Comparison of ENCODE assay signal across 8 cellular contexts in the genomic region with DNA sequence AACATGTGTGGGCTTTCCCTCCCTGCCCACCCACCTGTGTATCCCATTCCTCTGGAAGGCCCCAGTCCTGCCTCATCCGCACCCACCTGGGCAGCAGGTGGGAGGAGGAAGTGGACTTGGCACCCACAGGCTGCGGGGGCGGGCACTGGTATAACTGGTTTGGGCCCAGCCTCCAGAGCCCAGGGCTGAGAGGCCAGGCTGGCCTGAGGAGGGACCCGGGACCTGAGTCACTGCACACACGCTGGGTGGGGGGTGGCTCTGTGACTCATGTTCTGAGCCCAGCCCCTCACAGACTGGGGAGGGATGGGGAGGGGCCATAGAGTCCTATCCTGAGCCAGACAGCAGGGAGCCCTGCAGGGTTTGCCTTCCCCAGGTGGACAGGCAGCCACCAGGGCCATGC. TPM values are rescaled to one million over a fixed set of nuclear protein-coding genes. Genes with fewer than 3 reads are reported as not detected.
DNase-seq lines count a peak whose midpoint lies in the region; ATAC-seq and TF ChIP-seq lines count a peak whose summit lies in the region.

No MANE protein-coding gene starts in this region.

- H3K27ac Mint-ChIP-seq in Caco-2 (ENCODE audit: unreplicated experiment) (peak overlapping the region; percentile 80), endodermal cell (no peak overlapping the region)
- H3K27ac Mint-ChIP-seq in naive thymus-derived CD4-positive, alpha-beta T cell, result no peak overlapping the region

- 70% methylated on average over 5 of the region's 5 CpGs; no CpG with 5 or more reads in 1 of the 2 experiments for WGBS in endodermal cell (ENCODE audit: insufficient coverage in 1 of 2, insufficient read length in 1 of 2), 2 experiments

- H3K27me3 ChIP-seq in Caco-2 (replicated peaks; ENCODE audit: control insufficient read depth, insufficient read depth, low read length), result no peaks in the 10 kb centered on the region
- no peaks in the 10 kb centered on the region for H3K27me3 ChIP-seq in endodermal cell (ENCODE audit: control insufficient read depth, insufficient read depth, low read length, poor library complexity, severe bottlenecking)
- H3K27me3 ChIP-seq in naive thymus-derived CD4-positive, alpha-beta T cell (ENCODE audit: control insufficient read depth in 2 of 2, insufficient read depth in 2 of 2, low read length in 2 of 2), result no peaks in the 10 kb centered on the region

- no peak overlapping the region for H3K27ac ChIP-seq in endodermal cell (ENCODE audit: low read depth, low read length)
- H3K27ac ChIP-seq in naive thymus-derived CD4-positive, alpha-beta T cell (ENCODE audit: low read depth, low read length), result no peak overlapping the region

- DNase-seq in Caco-2 (peak; percentile 93 to 94), NCI-H2196 (lab: John Stamatoyannopoulos, UW; ENCODE audit: unreplicated experiment) (peak; percentile 91), endodermal cell (peak; percentile 91), SKM-1 treated with dmso at 0.1 percent for 144 hours (lab: John Stamatoyannopoulos, UW; ENCODE audit: unreplicated experiment) (no peak)
- DNase-seq in naive thymus-derived CD4-positive, alpha-beta T cell, result no peak
- DNase-seq in NK-92 treated with Interleukin-12 subunit alpha and Interleukin-12 subunit beta, amount 100 ng/mL, for 24 hours (lab: John Stamatoyannopoulos, UW), result no peak
- no peak for DNase-seq in activated CD4-positive, alpha-beta T cell treated with anti-CD3 and anti-CD28 coated beads, Interleukin-2, amount 50 U/mL, for 48 hours

- no peak overlapping the region for H3K4me3 ChIP-seq in Caco-2 (ENCODE audit: low read depth, low read length)
- no peak overlapping the region for H3K4me3 ChIP-seq in endodermal cell (ENCODE audit: low read length)
- no peak overlapping the region for H3K4me3 ChIP-seq in naive thymus-derived CD4-positive, alpha-beta T cell (ENCODE audit: low read length)

- intact Hi-C loops in Caco-2 (cut with micrococcal nuclease; ENCODE audit: unreplicated experiment), result loop anchor here (1.0 to 10.0 kb wide), 3 partner anchors 10 to 708 kb away; a partner anchor contains a TSS
- intact Hi-C loops in naive thymus-derived CD4-positive, alpha-beta T cell (cut with micrococcal nuclease), result no loop called here

- H3K4me1 Mint-ChIP-seq in Caco-2 (ENCODE audit: low read depth, unreplicated experiment) (peaks cover 22% of the 10 kb centered on the region), endodermal cell (peaks cover 5% of the 10 kb centered on the region)
- H3K4me1 Mint-ChIP-seq in naive thymus-derived CD4-positive, alpha-beta T cell, result peaks cover 5 to 14% (median 11%) of the 10 kb centered on the region in 7 donors

- no peak overlapping the region for H3K4me3 Mint-ChIP-seq in Caco-2 (ENCODE audit: unreplicated experiment)
- no peak overlapping the region for H3K4me3 Mint-ChIP-seq in endodermal cell
- peak overlapping the region in 1 of 10 donors; percentile 34 for H3K4me3 Mint-ChIP-seq in naive thymus-derived CD4-positive, alpha-beta T cell

- CTCF ChIA-PET in Caco-2 (lab: Charles Lee), result interaction anchor here (1.0 kb wide), 1 partner anchor 24 kb away, joined by 3 read pairs; no protein-coding TSS in a partner anchor
- CTCF ChIA-PET in naive thymus-derived CD4-positive, alpha-beta T cell (lab: Charles Lee), result no interaction called here

- ATAC-seq in naive thymus-derived CD4-positive, alpha-beta T cell, result peak; percentile 60
- no peak for ATAC-seq in HG02571 (IDR thresholded peaks at IDR 0.05; ENCODE audit: unreplicated experiment)

- BruUV-seq in Caco-2 (replicated peaks; lab: Mats Ljungman, UMichigan), result no TSS peak

- H3K36me3 Mint-ChIP-seq in Caco-2 (ENCODE audit: insufficient read depth, unreplicated experiment), result peaks cover 18% of the 10 kb centered on the region
- H3K36me3 Mint-ChIP-seq in endodermal cell (ENCODE audit: low read depth), result no peaks in the 10 kb centered on the region
- H3K36me3 Mint-ChIP-seq in naive thymus-derived CD4-positive, alpha-beta T cell, result peaks cover 0 to under 1% (median 0%) of the 10 kb centered on the region in 5 donors

- no peak for TF ChIP-seq CTCF in Caco-2 (IDR thresholded peaks at IDR 0.05; ENCODE audit: insufficient read depth in 1 of 2, low read depth in 1 of 2, low read length in 1 of 2, severe bottlenecking in 1 of 2, unreplicated experiment in 1 of 2)
- no peak for TF ChIP-seq CTCF in endodermal cell (conservative IDR thresholded peaks at IDR 0.05)

- H3K36me3 ChIP-seq in Caco-2 (ENCODE audit: control insufficient read depth, insufficient read depth, low read length) (no peaks in the 10 kb centered on the region), endodermal cell (ENCODE audit: control insufficient read depth, insufficient read depth, low read length) (no peaks in the 10 kb centered on the region)
- H3K36me3 ChIP-seq in naive thymus-derived CD4-positive, alpha-beta T cell (ENCODE audit: control insufficient read depth in 2 of 3, insufficient read depth in 3 of 3, low read length in 3 of 3), result no peaks in the 10 kb centered on the region

- H3K9ac ChIP-seq in endodermal cell (ENCODE audit: extremely low read depth, low read length, poor library complexity, severe bottlenecking), result no peak overlapping the region

- H3K27me3 Mint-ChIP-seq in Caco-2 (ENCODE audit: insufficient read depth, unreplicated experiment), result no peaks in the 10 kb centered on the region
- peaks cover 4% of the 10 kb centered on the region for H3K27me3 Mint-ChIP-seq in endodermal cell (ENCODE audit: insufficient read depth)
- H3K27me3 Mint-ChIP-seq in naive thymus-derived CD4-positive, alpha-beta T cell, result no peaks in the 10 kb centered on the region

- H3K9me3 ChIP-seq in Caco-2 (no peaks in the 10 kb centered on the region), endodermal cell (ENCODE audit: control insufficient read depth, low read length) (no peaks in the 10 kb centered on the region)
- H3K9me3 ChIP-seq in naive thymus-derived CD4-positive, alpha-beta T cell (ENCODE audit: control insufficient read depth in 2 of 3, low read length in 3 of 3), result no peaks in the 10 kb centered on the region

- H3K4me1 ChIP-seq in Caco-2 (peaks cover 33% of the 10 kb centered on the region), endodermal cell (ENCODE audit: control insufficient read depth, insufficient read depth, low read length) (no peaks in the 10 kb centered on the region)
- peaks cover 0 to 5% of the 10 kb centered on the region in 2 donors for H3K4me1 ChIP-seq in naive thymus-derived CD4-positive, alpha-beta T cell (ENCODE audit: control insufficient read depth in 2 of 2, insufficient read depth in 2 of 2, low read length in 2 of 2)

- POLR2A ChIA-PET in Caco-2 (lab: Charles Lee), result interaction anchor here (1.2 kb wide), 1 partner anchor 17 kb away, joined by 6 read pairs; the partner anchor contains the start of gene PHLDA2
- POLR2A ChIA-PET in naive thymus-derived CD4-positive, alpha-beta T cell (lab: Charles Lee), result interaction anchor here (1.0 to 1.1 kb wide), 2 partner anchors 9 to 20 kb away, joined by 3 to 6 read pairs; no protein-coding TSS in a partner anchor

- H3K9me3 Mint-ChIP-seq in Caco-2 (ENCODE audit: unreplicated experiment) (no peaks in the 10 kb centered on the region), endodermal cell (no peaks in the 10 kb centered on the region)
- no peaks in the 10 kb centered on the region for H3K9me3 Mint-ChIP-seq in naive thymus-derived CD4-positive, alpha-beta T cell

RNA-seq across cellular contexts. Expression of gene PHLDA2, which starts 16.7 kb away (rescaled TPM):
- total RNA-seq in Caco-2 (2022), result 18.7 and 19.1 TPM in 2 replicates
- 1 to 10 TPM; 3.0 to 5.1 TPM for total RNA-seq in endodermal cell
- polyA plus RNA-seq in endodermal cell (2013, experiment 1 of 2), result 4.5 TPM
- 5.4 TPM for polyA plus RNA-seq in endodermal cell (2013, experiment 2 of 2)
- 1 to 10 TPM in 3 of 5 experiments, not detected in 2; 2.5 to 7.9 (median 4.5) TPM for total RNA-seq in naive thymus-derived CD4-positive, alpha-beta T cell
- not detected for polyA plus RNA-seq in naive thymus-derived CD4-positive, alpha-beta T cell

RNA-seq across cellular contexts. Expression of gene CDKN1C, which starts 26.9 kb away (rescaled TPM):
- total RNA-seq in Caco-2 (2022) (15.0 and 25.5 TPM in 2 replicates), endodermal cell (10 to 100 TPM; 37.6 to 60.9 TPM)
- 174 TPM for polyA plus RNA-seq in endodermal cell (2013, experiment 1 of 2)
- polyA plus RNA-seq in endodermal cell (2013, experiment 2 of 2), result 148 TPM
- 10 to 100 TPM in 1 of 5 experiments, 1 to 10 TPM in 3, under 1 TPM in 1; 0.53 to 36.0 (median 6.0) TPM for total RNA-seq in naive thymus-derived CD4-positive, alpha-beta T cell
- under 1 TPM; 0.35 to 0.94 TPM for polyA plus RNA-seq in naive thymus-derived CD4-positive, alpha-beta T cell

Comparison
In these comparisons a context has a peak if more than half of its experiments do, and no peak if none do; other contexts are left out.
1. DNase-seq: peak in Caco-2 (2 of 2), NCI-H2196 (single experiment) and endodermal cell (single experiment); none in naive thymus-derived CD4-positive, alpha-beta T cell (0 of 9), NK-92 treated with Interleukin-12 subunit alpha and Interleukin-12 subunit beta, amount 100 ng/mL, for 24 hours (single experiment), activated CD4-positive, alpha-beta T cell treated with anti-CD3 and anti-CD28 coated beads, Interleukin-2, amount 50 U/mL, for 48 hours (0 of 2) and SKM-1 treated with dmso at 0.1 percent for 144 hours (single experiment).